ENCODE assay signal across 29 cellular contexts in genomic region chr9:16796304-16796825, GRCh38.
"Had no signal": no experiment of that assay in that cellular context is flagged by ENCODE, and none has a peak within 500 bp of the region (broad histone marks: within the 10 kb centered on the region; RNA-seq: fewer than 3 reads in every experiment).

No MANE protein-coding gene starts in this region.

- H3K36me3 Mint-ChIP-seq: activated CD4-positive, alpha-beta memory T cell treated with anti-CD3 and anti-CD28 coated beads for 36 hours; activated naive CD4-positive, alpha-beta T cell treated with anti-CD3 and anti-CD28 coated beads, Interleukin-2, amount 50 U/mL, for 24 hours; activated naive CD8-positive, alpha-beta T cell treated with anti-CD3 and anti-CD28 coated beads, Interleukin-2, amount 10 ng/mL, durations not matched to agents 7 days and 5 days had no signal

- H3K9me2 ChIP-seq: SK-N-SH had no signal

- H3K27me3 Mint-ChIP-seq: activated CD4-positive, alpha-beta memory T cell treated with anti-CD3 and anti-CD28 coated beads for 36 hours; activated naive CD4-positive, alpha-beta T cell treated with anti-CD3 and anti-CD28 coated beads, Interleukin-2, amount 50 U/mL, for 24 hours; activated naive CD8-positive, alpha-beta T cell treated with anti-CD3 and anti-CD28 coated beads, Interleukin-2, amount 10 ng/mL, durations not matched to agents 7 days and 5 days; central memory CD8-positive, alpha-beta T cell had no signal

- H3K27ac Mint-ChIP-seq: activated CD4-positive, alpha-beta memory T cell treated with anti-CD3 and anti-CD28 coated beads for 36 hours; activated naive CD4-positive, alpha-beta T cell treated with anti-CD3 and anti-CD28 coated beads, Interleukin-2, amount 50 U/mL, for 24 hours; activated naive CD8-positive, alpha-beta T cell treated with anti-CD3 and anti-CD28 coated beads, Interleukin-2, amount 10 ng/mL, durations not matched to agents 7 days and 5 days; T-helper 1 cell treated with Interleukin-12 subunit alpha and Interleukin-12 subunit beta and Interleukin-4 antibody, amounts not matched to agents 30 μg/mL and 1 μg/mL, for 36 hours; T-helper 2 cell treated with Interferon-gamma antibody and Interleukin-4, amounts not matched to agents 5 μg/mL and 100 μg/mL, for 36 hours had no signal

- H3K4me3 Mint-ChIP-seq: activated CD4-positive, alpha-beta memory T cell treated with anti-CD3 and anti-CD28 coated beads for 36 hours; activated naive CD4-positive, alpha-beta T cell treated with anti-CD3 and anti-CD28 coated beads, Interleukin-2, amount 50 U/mL, for 24 hours; activated naive CD8-positive, alpha-beta T cell treated with anti-CD3 and anti-CD28 coated beads, Interleukin-2, amount 10 ng/mL, durations not matched to agents 7 days and 5 days; central memory CD8-positive, alpha-beta T cell; T-helper 1 cell treated with Interleukin-12 subunit alpha and Interleukin-12 subunit beta and Interleukin-4 antibody, amounts not matched to agents 30 μg/mL and 1 μg/mL, for 36 hours; T-helper 2 cell treated with Interferon-gamma antibody and Interleukin-4, amounts not matched to agents 5 μg/mL and 100 μg/mL, for 36 hours had no signal

- H3K36me3 ChIP-seq: ascending aorta, cardiac muscle cell, SJSA1 had no signal

- H3K27ac ChIP-seq: ascending aorta, cardiac muscle cell had no signal

- ATAC-seq: activated CD4-positive, CD25-positive, alpha-beta regulatory T cell treated with anti-CD3 and anti-CD28 coated beads, Interleukin-2, amount 50 U/mL, for 24 hours; Panc1 had no signal

- H3K9ac ChIP-seq: SK-N-SH had no signal

- H3K9me3 Mint-ChIP-seq: activated naive CD4-positive, alpha-beta T cell treated with anti-CD3 and anti-CD28 coated beads, Interleukin-2, amount 50 U/mL, for 24 hours; activated naive CD8-positive, alpha-beta T cell treated with anti-CD3 and anti-CD28 coated beads, Interleukin-2, amount 10 ng/mL, durations not matched to agents 7 days and 5 days; central memory CD8-positive, alpha-beta T cell had no signal

- H3K4me1 ChIP-seq: ascending aorta had no signal

- H3K9me3 ChIP-seq: ascending aorta, SJSA1, SK-N-SH had no signal

- H3K27me3 ChIP-seq: ascending aorta, SJSA1 had no signal

- H3K4me1 Mint-ChIP-seq: activated naive CD4-positive, alpha-beta T cell treated with anti-CD3 and anti-CD28 coated beads, Interleukin-2, amount 50 U/mL, for 24 hours; activated naive CD8-positive, alpha-beta T cell treated with anti-CD3 and anti-CD28 coated beads, Interleukin-2, amount 10 ng/mL, durations not matched to agents 7 days and 5 days; central memory CD8-positive, alpha-beta T cell had no signal

- H3K4me2 ChIP-seq: SK-N-SH had no signal

- DNase-seq: activated CD4-positive, alpha-beta memory T cell treated with anti-CD3 and anti-CD28 coated beads for 36 hours; activated CD4-positive, alpha-beta T cell treated with anti-CD3 and anti-CD28 coated beads for 4 hours; activated CD4-positive, alpha-beta T cell treated with anti-CD3 and anti-CD28 coated beads, Interleukin-2, amount 50 U/mL, for 1 hour; activated CD8-positive, alpha-beta memory T cell treated with anti-CD3 and anti-CD28 coated beads, Interleukin-2, amount 50 U/mL, for 4 hours; activated effector memory CD4-positive, alpha-beta T cell treated with Interleukin-2 at 50 U/mL for 16 hours; activated naive CD4-positive, alpha-beta T cell; activated naive CD8-positive, alpha-beta T cell treated with anti-CD3 and anti-CD28 coated beads, Interleukin-2, amount 10 ng/mL, durations not matched to agents 7 days and 5 days; activated T-cell treated with anti-CD3 and anti-CD28 coated beads, Interleukin-2, amount 50 U/mL, for 48 hours; amygdala; NCI-H1105; NCI-H1417 treated with DMSO at 0.1 percent for 48 hours; NCI-H187 treated with DMSO at 0.1 percent for 48 hours; NCI-H2081 treated with DMSO at 0.1 percent for 48 hours; NCI-H226; NCI-H446 treated with DMSO at 0.1 percent for 48 hours; NCI-H524; NCI-H69; NCI-H82; SHP77; SK-N-SH had no signal

- H3K4me3 ChIP-seq: ascending aorta, cardiac muscle cell, SJSA1 had no signal
